1 cellular context compared by ENCODE assay signal in genomic region chr7:99418260-99418659, GRCh38.
TF ChIP-seq lines count a peak whose summit lies in the region.

No MANE protein-coding gene starts in this region.

TF ChIP-seq in K562, 482 proteins besides CTCF, POLR2A, EP300 and RAD21:
- TF ChIP-seq RBFOX2 (IDR thresholded peaks at IDR 0.05; ENCODE audit: low read depth, low read length), result peak; percentile 58
- no peak for TF ChIP-seq GTF2E2 (tag; IDR thresholded peaks at IDR 0.05)
- TF ChIP-seq ARID2 (IDR thresholded peaks at IDR 0.05), result no peak
- 0 out of 2 replicates have a peak, but pooled peaks have one; percentile 18 for TF ChIP-seq SUPT5H (IDR thresholded peaks at IDR 0.05)
- peak; percentile 52; the same call in 1 of the 2 replicates for TF ChIP-seq TGIF2 (CRISPR knock-in tag; IDR thresholded peaks at IDR 0.05)
- TF ChIP-seq GATAD2A (IDR thresholded peaks at IDR 0.05), result no peak
- TF ChIP-seq SIRT6 (IDR thresholded peaks at IDR 0.05; ENCODE audit: low read depth, low read length), result peak; percentile 16
- no peak for TF ChIP-seq TAF7 (tag; IDR thresholded peaks at IDR 0.05)
- no peak for TF ChIP-seq MCM7 (IDR thresholded peaks at IDR 0.05)
- TF ChIP-seq MAFF (IDR thresholded peaks at IDR 0.05; ENCODE audit: low read length), result no peak
- no peak for TF ChIP-seq ZNF408 (CRISPR knock-in tag; IDR thresholded peaks at IDR 0.05; ENCODE audit: low read depth)
- no peak for TF ChIP-seq LEF1 (IDR thresholded peaks at IDR 0.05)
- TF ChIP-seq PHTF2 (CRISPR knock-in tag; IDR thresholded peaks at IDR 0.05), result no peak
- TF ChIP-seq, protein P1, sequence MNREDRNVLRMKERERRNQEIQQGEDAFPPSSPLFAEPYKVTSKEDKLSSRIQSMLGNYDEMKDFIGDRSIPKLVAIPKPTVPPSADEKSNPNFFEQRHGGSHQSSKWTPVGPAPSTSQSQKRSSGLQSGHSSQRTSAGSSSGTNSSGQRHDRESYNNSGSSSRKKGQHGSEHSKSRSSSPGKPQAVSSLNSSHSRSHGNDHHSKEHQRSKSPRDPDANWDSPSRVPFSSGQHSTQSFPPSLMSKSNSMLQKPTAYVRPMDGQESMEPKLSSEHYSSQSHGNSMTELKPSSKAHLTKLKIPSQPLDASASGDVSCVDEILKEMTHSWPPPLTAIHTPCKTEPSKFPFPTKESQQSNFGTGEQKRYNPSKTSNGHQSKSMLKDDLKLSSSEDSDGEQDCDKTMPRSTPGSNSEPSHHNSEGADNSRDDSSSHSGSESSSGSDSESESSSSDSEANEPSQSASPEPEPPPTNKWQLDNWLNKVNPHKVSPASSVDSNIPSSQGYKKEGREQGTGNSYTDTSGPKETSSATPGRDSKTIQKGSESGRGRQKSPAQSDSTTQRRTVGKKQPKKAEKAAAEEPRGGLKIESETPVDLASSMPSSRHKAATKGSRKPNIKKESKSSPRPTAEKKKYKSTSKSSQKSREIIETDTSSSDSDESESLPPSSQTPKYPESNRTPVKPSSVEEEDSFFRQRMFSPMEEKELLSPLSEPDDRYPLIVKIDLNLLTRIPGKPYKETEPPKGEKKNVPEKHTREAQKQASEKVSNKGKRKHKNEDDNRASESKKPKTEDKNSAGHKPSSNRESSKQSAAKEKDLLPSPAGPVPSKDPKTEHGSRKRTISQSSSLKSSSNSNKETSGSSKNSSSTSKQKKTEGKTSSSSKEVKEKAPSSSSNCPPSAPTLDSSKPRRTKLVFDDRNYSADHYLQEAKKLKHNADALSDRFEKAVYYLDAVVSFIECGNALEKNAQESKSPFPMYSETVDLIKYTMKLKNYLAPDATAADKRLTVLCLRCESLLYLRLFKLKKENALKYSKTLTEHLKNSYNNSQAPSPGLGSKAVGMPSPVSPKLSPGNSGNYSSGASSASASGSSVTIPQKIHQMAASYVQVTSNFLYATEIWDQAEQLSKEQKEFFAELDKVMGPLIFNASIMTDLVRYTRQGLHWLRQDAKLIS (CRISPR knock-in tag; IDR thresholded peaks at IDR 0.05), result no peak
- no peak for TF ChIP-seq NR3C1 (CRISPR knock-in tag; IDR thresholded peaks at IDR 0.05)
- TF ChIP-seq NFRKB (IDR thresholded peaks at IDR 0.05; ENCODE audit: low read depth), result no peak
- TF ChIP-seq ZNF766 (CRISPR knock-in tag; conservative IDR thresholded peaks at IDR 0.05), result no peak
- peak; percentile 57 for TF ChIP-seq POLR2G (IDR thresholded peaks at IDR 0.05; ENCODE audit: low read depth, low read length)
- TF ChIP-seq RBM22 (IDR thresholded peaks at IDR 0.05; ENCODE audit: low read depth, low read length, poor library complexity, severe bottlenecking), result peak; percentile 66
- no peak for TF ChIP-seq ZEB2 (IDR thresholded peaks at IDR 0.05)
- no peak for TF ChIP-seq CC2D1A (IDR thresholded peaks at IDR 0.05)
